1 cellular context compared by ENCODE assay signal in the genomic region with DNA sequence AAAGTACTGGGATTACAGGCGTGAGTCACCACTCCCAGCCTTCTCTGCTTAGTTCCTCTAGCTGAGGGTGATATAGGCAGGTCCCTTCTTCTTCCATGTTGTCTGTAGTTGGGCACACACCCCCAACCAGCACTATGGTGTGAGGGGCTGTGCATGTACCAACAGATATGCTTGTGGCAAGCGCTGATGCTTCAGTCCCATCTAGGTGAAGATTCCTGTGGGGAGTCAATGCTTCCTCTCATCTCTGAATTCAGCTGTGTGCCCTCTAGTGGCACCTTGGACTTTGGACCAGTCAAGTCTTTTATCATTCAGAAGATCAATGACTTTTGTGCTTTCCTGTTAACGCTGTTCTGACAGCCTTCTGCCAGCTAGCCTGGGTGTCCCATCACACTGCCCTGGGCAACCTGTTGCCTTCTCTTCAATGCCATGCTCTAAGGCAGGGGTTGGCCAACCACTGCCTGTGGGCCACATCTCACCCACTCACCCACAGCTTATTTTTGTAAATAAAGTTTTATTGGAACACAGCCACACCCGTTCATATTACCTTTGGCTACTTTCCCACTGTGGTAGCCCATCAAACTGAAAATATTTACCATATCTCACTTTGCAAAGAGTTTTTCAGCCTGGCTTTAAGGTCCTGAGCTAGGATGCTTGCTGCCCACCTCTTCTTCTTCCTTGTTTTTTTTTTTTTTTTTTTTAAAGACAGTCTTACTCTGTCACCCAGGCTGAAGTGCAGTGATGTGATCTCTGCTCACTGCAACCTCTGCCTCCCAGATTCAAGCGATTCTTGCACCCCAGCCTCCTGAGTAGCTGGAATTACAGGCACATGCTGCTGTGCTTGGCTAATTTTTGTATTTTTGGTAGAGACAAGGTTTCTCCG.
TF ChIP-seq lines count a peak whose summit lies in the region.

No MANE protein-coding gene starts in this region.

TF ChIP-seq in HepG2, 621 proteins besides CTCF, POLR2A, EP300 and RAD21 (continued from another document and continues in another):
- TF ChIP-seq, protein P1, sequence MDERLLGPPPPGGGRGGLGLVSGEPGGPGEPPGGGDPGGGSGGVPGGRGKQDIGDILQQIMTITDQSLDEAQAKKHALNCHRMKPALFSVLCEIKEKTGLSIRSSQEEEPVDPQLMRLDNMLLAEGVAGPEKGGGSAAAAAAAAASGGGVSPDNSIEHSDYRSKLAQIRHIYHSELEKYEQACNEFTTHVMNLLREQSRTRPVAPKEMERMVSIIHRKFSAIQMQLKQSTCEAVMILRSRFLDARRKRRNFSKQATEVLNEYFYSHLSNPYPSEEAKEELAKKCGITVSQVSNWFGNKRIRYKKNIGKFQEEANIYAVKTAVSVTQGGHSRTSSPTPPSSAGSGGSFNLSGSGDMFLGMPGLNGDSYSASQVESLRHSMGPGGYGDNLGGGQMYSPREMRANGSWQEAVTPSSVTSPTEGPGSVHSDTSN (CRISPR knock-in tag; IDR thresholded peaks at IDR 0.05), result peak; percentile 36; the same call in 1 of the 2 replicates
- no peak for TF ChIP-seq SOX6 (IDR thresholded peaks at IDR 0.05)
- TF ChIP-seq SOX6 (CRISPR knock-in tag; IDR thresholded peaks at IDR 0.05), result peak; percentile 68
- TF ChIP-seq ZMYM4 (CRISPR knock-in tag; IDR thresholded peaks at IDR 0.05), result no peak
- TF ChIP-seq HNRNPL (IDR thresholded peaks at IDR 0.05; ENCODE audit: low read depth, low read length), result peak; percentile 70; the same call in 1 of the 2 replicates
- no peak for TF ChIP-seq ZNF251 (CRISPR knock-in tag; IDR thresholded peaks at IDR 0.05)
- TF ChIP-seq MYNN (CRISPR knock-in tag; IDR thresholded peaks at IDR 0.05; ENCODE audit: low read depth), result no peak
- TF ChIP-seq MEIS2 (CRISPR knock-in tag; IDR thresholded peaks at IDR 0.05), result 0 out of 2 replicates have a peak, but pooled peaks have one; percentile 14
- TF ChIP-seq ZNF343 (CRISPR knock-in tag; IDR thresholded peaks at IDR 0.05), result no peak
- TF ChIP-seq HDAC2 (CRISPR knock-in tag; IDR thresholded peaks at IDR 0.05), result peak; percentile 59; the same call in 1 of the 2 replicates
- TF ChIP-seq SMYD3 (CRISPR knock-in tag; IDR thresholded peaks at IDR 0.05), result peak; percentile 67; the same call in 1 of the 2 replicates
- TF ChIP-seq GFI1 (CRISPR knock-in tag; IDR thresholded peaks at IDR 0.05; ENCODE audit: borderline replicate concordance), result peak; percentile 46; the same call in 1 of the 2 replicates
- TF ChIP-seq, protein P2, sequence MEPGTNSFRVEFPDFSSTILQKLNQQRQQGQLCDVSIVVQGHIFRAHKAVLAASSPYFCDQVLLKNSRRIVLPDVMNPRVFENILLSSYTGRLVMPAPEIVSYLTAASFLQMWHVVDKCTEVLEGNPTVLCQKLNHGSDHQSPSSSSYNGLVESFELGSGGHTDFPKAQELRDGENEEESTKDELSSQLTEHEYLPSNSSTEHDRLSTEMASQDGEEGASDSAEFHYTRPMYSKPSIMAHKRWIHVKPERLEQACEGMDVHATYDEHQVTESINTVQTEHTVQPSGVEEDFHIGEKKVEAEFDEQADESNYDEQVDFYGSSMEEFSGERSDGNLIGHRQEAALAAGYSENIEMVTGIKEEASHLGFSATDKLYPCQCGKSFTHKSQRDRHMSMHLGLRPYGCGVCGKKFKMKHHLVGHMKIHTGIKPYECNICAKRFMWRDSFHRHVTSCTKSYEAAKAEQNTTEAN (CRISPR knock-in tag; conservative IDR thresholded peaks at IDR 0.05), result 0 out of 2 replicates have a peak, but pooled peaks have one; percentile 19
- TF ChIP-seq, protein P3, sequence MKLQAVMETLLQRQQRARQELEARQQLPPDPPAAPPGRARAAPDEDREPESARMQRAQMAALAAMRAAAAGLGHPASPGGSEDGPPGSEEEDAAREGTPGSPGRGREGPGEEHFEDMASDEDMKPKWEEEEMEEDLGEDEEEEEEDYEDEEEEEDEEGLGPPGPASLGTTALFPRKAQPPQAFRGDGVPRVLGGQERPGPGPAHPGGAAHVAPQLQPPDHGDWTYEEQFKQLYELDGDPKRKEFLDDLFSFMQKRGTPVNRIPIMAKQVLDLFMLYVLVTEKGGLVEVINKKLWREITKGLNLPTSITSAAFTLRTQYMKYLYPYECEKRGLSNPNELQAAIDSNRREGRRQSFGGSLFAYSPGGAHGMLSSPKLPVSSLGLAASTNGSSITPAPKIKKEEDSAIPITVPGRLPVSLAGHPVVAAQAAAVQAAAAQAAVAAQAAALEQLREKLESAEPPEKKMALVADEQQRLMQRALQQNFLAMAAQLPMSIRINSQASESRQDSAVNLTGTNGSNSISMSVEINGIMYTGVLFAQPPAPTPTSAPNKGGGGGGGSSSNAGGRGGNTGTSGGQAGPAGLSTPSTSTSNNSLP (IDR thresholded peaks at IDR 0.05; ENCODE audit: low read depth, low read length), result peak; percentile 61; the same call in 1 of the 2 replicates
- TF ChIP-seq, protein P4, sequence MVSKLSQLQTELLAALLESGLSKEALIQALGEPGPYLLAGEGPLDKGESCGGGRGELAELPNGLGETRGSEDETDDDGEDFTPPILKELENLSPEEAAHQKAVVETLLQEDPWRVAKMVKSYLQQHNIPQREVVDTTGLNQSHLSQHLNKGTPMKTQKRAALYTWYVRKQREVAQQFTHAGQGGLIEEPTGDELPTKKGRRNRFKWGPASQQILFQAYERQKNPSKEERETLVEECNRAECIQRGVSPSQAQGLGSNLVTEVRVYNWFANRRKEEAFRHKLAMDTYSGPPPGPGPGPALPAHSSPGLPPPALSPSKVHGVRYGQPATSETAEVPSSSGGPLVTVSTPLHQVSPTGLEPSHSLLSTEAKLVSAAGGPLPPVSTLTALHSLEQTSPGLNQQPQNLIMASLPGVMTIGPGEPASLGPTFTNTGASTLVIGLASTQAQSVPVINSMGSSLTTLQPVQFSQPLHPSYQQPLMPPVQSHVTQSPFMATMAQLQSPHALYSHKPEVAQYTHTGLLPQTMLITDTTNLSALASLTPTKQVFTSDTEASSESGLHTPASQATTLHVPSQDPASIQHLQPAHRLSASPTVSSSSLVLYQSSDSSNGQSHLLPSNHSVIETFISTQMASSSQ (IDR thresholded peaks at IDR 0.05; ENCODE audit: low read depth), result no peak
- TF ChIP-seq, protein P4 (CRISPR knock-in tag; IDR thresholded peaks at IDR 0.05; ENCODE audit: borderline replicate concordance), result no peak
- 0 out of 2 replicates have a peak, but pooled peaks have one; percentile 37 for TF ChIP-seq JUND (CRISPR knock-in tag; IDR thresholded peaks at IDR 0.05)
- TF ChIP-seq, protein P5, sequence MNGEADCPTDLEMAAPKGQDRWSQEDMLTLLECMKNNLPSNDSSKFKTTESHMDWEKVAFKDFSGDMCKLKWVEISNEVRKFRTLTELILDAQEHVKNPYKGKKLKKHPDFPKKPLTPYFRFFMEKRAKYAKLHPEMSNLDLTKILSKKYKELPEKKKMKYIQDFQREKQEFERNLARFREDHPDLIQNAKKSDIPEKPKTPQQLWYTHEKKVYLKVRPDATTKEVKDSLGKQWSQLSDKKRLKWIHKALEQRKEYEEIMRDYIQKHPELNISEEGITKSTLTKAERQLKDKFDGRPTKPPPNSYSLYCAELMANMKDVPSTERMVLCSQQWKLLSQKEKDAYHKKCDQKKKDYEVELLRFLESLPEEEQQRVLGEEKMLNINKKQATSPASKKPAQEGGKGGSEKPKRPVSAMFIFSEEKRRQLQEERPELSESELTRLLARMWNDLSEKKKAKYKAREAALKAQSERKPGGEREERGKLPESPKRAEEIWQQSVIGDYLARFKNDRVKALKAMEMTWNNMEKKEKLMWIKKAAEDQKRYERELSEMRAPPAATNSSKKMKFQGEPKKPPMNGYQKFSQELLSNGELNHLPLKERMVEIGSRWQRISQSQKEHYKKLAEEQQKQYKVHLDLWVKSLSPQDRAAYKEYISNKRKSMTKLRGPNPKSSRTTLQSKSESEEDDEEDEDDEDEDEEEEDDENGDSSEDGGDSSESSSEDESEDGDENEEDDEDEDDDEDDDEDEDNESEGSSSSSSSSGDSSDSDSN (CRISPR knock-in tag; IDR thresholded peaks at IDR 0.05), result 0 out of 2 replicates have a peak, but pooled peaks have one; percentile 17
- peak; percentile 57 for TF ChIP-seq TEAD3 (CRISPR knock-in tag; optimal IDR thresholded peaks at IDR 0.05; ENCODE audit: borderline replicate concordance)
- peak; percentile 51; the same call in 1 of the 2 replicates for TF ChIP-seq FOXJ3 (CRISPR knock-in tag; IDR thresholded peaks at IDR 0.05; ENCODE audit: borderline replicate concordance)
- peak; percentile 68; the same call in 1 of the 2 replicates for TF ChIP-seq SOX5 (CRISPR knock-in tag; IDR thresholded peaks at IDR 0.05; ENCODE audit: borderline replicate concordance)
- TF ChIP-seq SMARCE1 (IDR thresholded peaks at IDR 0.05; ENCODE audit: borderline replicate concordance), result no peak
- TF ChIP-seq, protein P6, sequence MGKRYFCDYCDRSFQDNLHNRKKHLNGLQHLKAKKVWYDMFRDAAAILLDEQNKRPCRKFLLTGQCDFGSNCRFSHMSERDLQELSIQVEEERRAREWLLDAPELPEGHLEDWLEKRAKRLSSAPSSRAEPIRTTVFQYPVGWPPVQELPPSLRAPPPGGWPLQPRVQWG (CRISPR knock-in tag; IDR thresholded peaks at IDR 0.05; ENCODE audit: borderline replicate concordance, low read depth), result no peak
- TF ChIP-seq, protein P7, sequence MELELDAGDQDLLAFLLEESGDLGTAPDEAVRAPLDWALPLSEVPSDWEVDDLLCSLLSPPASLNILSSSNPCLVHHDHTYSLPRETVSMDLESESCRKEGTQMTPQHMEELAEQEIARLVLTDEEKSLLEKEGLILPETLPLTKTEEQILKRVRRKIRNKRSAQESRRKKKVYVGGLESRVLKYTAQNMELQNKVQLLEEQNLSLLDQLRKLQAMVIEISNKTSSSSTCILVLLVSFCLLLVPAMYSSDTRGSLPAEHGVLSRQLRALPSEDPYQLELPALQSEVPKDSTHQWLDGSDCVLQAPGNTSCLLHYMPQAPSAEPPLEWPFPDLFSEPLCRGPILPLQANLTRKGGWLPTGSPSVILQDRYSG (CRISPR knock-in tag; IDR thresholded peaks at IDR 0.05), result 0 out of 2 replicates have a peak, but pooled peaks have one; percentile 51
- peak; percentile 70 for TF ChIP-seq SAP130 (CRISPR knock-in tag; IDR thresholded peaks at IDR 0.05; ENCODE audit: low read depth)
- TF ChIP-seq, protein P8, sequence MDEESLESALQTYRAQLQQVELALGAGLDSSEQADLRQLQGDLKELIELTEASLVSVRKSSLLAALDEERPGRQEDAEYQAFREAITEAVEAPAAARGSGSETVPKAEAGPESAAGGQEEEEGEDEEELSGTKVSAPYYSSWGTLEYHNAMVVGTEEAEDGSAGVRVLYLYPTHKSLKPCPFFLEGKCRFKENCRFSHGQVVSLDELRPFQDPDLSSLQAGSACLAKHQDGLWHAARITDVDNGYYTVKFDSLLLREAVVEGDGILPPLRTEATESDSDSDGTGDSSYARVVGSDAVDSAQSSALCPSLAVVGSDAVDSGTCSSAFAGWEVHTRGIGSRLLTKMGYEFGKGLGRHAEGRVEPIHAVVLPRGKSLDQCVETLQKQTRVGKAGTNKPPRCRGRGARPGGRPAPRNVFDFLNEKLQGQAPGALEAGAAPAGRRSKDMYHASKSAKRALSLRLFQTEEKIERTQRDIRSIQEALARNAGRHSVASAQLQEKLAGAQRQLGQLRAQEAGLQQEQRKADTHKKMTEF (CRISPR knock-in tag; IDR thresholded peaks at IDR 0.05), result 0 out of 2 replicates have a peak, but pooled peaks have one; percentile 23
- 0 out of 2 replicates have a peak, but pooled peaks have one; percentile 19 for TF ChIP-seq ZNF501 (CRISPR knock-in tag; IDR thresholded peaks at IDR 0.05)
- peak; percentile 83 for TF ChIP-seq RXRB (CRISPR knock-in tag; IDR thresholded peaks at IDR 0.05; ENCODE audit: borderline replicate concordance)
- TF ChIP-seq SOX13 (IDR thresholded peaks at IDR 0.05), result peak; percentile 36; the same call in 1 of the 2 replicates
- peak in 1 of 2 experiments; percentile 65; a peak in 1 of 4 replicates for TF ChIP-seq SOX13 (CRISPR knock-in tag; conservative IDR thresholded peaks at IDR 0.05 in 1 of 2, IDR thresholded peaks at IDR 0.05 in 1 of 2)
- TF ChIP-seq GATAD2A (CRISPR knock-in tag; IDR thresholded peaks at IDR 0.05), result peak; percentile 90
- TF ChIP-seq KMT2B (CRISPR knock-in tag; IDR thresholded peaks at IDR 0.05), result no peak
- TF ChIP-seq SALL2 (CRISPR knock-in tag; IDR thresholded peaks at IDR 0.05), result 0 out of 2 replicates have a peak, but pooled peaks have one; percentile 18
- TF ChIP-seq ZNF460 (CRISPR knock-in tag; IDR thresholded peaks at IDR 0.05; ENCODE audit: borderline replicate concordance), result peak; percentile 40; the same call in 1 of the 2 replicates
- TF ChIP-seq ZNF331 (CRISPR knock-in tag; IDR thresholded peaks at IDR 0.05), result peak; percentile 59; the same call in 1 of the 2 replicates
- TF ChIP-seq HNF4G (IDR thresholded peaks at IDR 0.05; ENCODE audit: borderline replicate concordance, low read depth, low read length), result peak; percentile 90
- TF ChIP-seq HNF4G (CRISPR knock-in tag; IDR thresholded peaks at IDR 0.05; ENCODE audit: borderline replicate concordance, low read depth), result peak; percentile 82; the same call in 1 of the 2 replicates
- 0 out of 2 replicates have a peak, but pooled peaks have one; percentile 16 for TF ChIP-seq KDM6A (CRISPR knock-in tag; IDR thresholded peaks at IDR 0.05; ENCODE audit: low read depth)
